30 cellular contexts compared by ENCODE assay signal in genomic region chr16:16189842-16190241, GRCh38. TPM values are rescaled to one million over a fixed set of nuclear protein-coding genes. Genes with fewer than 3 reads are reported as not detected.
"Had no signal": no experiment of that assay in that cellular context is flagged by ENCODE, and none has a peak within 500 bp of the region (broad histone marks: within the 10 kb centered on the region; RNA-seq: fewer than 3 reads in every experiment).

No MANE protein-coding gene starts in this region.

- H3K36me3 Mint-ChIP-seq: natural killer cell; neural progenitor cell; stimulated activated memory B cell treated with anti-CD40 and anti-IgM and Interleukin-4, amounts not matched to agents 10 μg/mL and 1 μg/mL and 100 μg/mL, for 72 hours had no signal

- ATAC-seq: natural killer cell; psoas muscle; right cardiac atrium; sciatic nerve; stimulated activated memory B cell treated with anti-CD40 and anti-IgM and Interleukin-4, amounts not matched to agents 10 μg/mL and 1 μg/mL and 100 μg/mL, for 72 hours had no signal

- H3K27me3 Mint-ChIP-seq: progenitor cell of endocrine pancreas had no signal

- H3K36me3 ChIP-seq: neural progenitor cell, ovary, spleen, thoracic aorta, thyroid gland, tibial nerve, vagina had no signal

- H3K9ac ChIP-seq: neural progenitor cell, parathyroid adenoma had no signal

- H3K9me3 Mint-ChIP-seq: natural killer cell; nephron; neural progenitor cell; stimulated activated memory B cell treated with anti-CD40 and anti-IgM and Interleukin-4, amounts not matched to agents 10 μg/mL and 1 μg/mL and 100 μg/mL, for 72 hours; stimulated activated naive CD8-positive, alpha-beta T cell treated with anti-CD3 and anti-CD28 coated beads, Interleukin-15, Interleukin-2, amounts not matched to agents 100 ng/mL and 50 ng/mL, for 24 hours had no signal

- FAIRE-seq: urothelium cell line had no signal

- H2AFZ ChIP-seq: neural progenitor cell, parathyroid adenoma had no signal

- H3K27ac Mint-ChIP-seq: natural killer cell; nephron; progenitor cell of endocrine pancreas; stimulated activated memory B cell treated with anti-CD40 and anti-IgM and Interleukin-4, amounts not matched to agents 10 μg/mL and 1 μg/mL and 100 μg/mL, for 72 hours; stimulated activated naive CD8-positive, alpha-beta T cell treated with anti-CD3 and anti-CD28 coated beads, Interleukin-15, Interleukin-2, amounts not matched to agents 100 ng/mL and 50 ng/mL, for 24 hours had no signal

- H3K4me3 Mint-ChIP-seq: natural killer cell; nephron; neural progenitor cell; stimulated activated memory B cell treated with anti-CD40 and anti-IgM and Interleukin-4, amounts not matched to agents 10 μg/mL and 1 μg/mL and 100 μg/mL, for 72 hours; stimulated activated naive CD8-positive, alpha-beta T cell treated with anti-CD3 and anti-CD28 coated beads, Interleukin-15, Interleukin-2, amounts not matched to agents 100 ng/mL and 50 ng/mL, for 24 hours had no signal

- H3K27me3 ChIP-seq: neural progenitor cell, ovary, stomach, thyroid gland, tibial nerve, upper lobe of left lung, vagina had no signal

- DNase-seq: natural killer cell; occipital lobe; ovary; psoas muscle; right cardiac atrium; spleen; stimulated activated CD4-positive, alpha-beta T cell treated with anti-CD3 and anti-CD28 coated beads, Interleukin-12 subunit alpha, Interleukin-12 subunit beta, amount 100 ng/mL, for 4 hours; stimulated activated CD4-positive, alpha-beta T cell treated with anti-CD3 and anti-CD28 coated beads, Interleukin-1b, Interleukin-23, amount 100 ng/mL, for 48 hours; stimulated activated CD4-positive, alpha-beta T cell treated with anti-CD3 and anti-CD28 coated beads, Interleukin-4, amount 100 ng/mL, for 1 hour; stimulated activated CD4-positive, alpha-beta T cell treated with anti-CD3 and anti-CD28 coated beads, Interleukin-4, amount 100 ng/mL, for 4 hours; stimulated activated CD8-positive, alpha-beta memory T cell treated with anti-CD3 and anti-CD28 coated beads, Interleukin-4, amount 100 ng/mL, for 48 hours; stimulated activated naive CD4-positive, alpha-beta T cell; stomach; thyroid gland; trophoblast cell; upper lobe of left lung had no signal

- H3K27ac ChIP-seq: neural progenitor cell, ovary, parathyroid adenoma, psoas muscle, skin epidermis, spleen, stomach, thoracic aorta, thyroid gland, tibial nerve, upper lobe of left lung, vagina had no signal

- H3K4me1 Mint-ChIP-seq: natural killer cell; nephron; neural progenitor cell; stimulated activated memory B cell treated with anti-CD40 and anti-IgM and Interleukin-4, amounts not matched to agents 10 μg/mL and 1 μg/mL and 100 μg/mL, for 72 hours had no signal

- H3K4me3 ChIP-seq: neural progenitor cell, ovary, psoas muscle, skin epidermis, smooth muscle cell, spleen, stomach, thoracic aorta, thyroid gland, tibial nerve, upper lobe of left lung, vagina had no signal

- H3K4me1 ChIP-seq: neural progenitor cell, parathyroid adenoma, psoas muscle, spleen, thyroid gland, tibial nerve, upper lobe of left lung, vagina had no signal

- H3K4me2 ChIP-seq: neural progenitor cell, smooth muscle cell had no signal

- H3K9me3 ChIP-seq: ovary, psoas muscle, spleen, stomach, thoracic aorta, thyroid gland, tibial nerve, upper lobe of left lung, vagina had no signal

RNA-seq across cellular contexts. Expression of gene ABCC6, which starts 33.5 kb away (rescaled TPM):
- polyA plus RNA-seq: neural cell had no signal
